In genomic region chr22:36397081-36397766, GRCh38 we compare ENCODE assay signal across 15 cellular contexts. TPM values are rescaled to one million over a fixed set of nuclear protein-coding genes. Genes with fewer than 3 reads are reported as not detected.
DNase-seq lines count a peak whose midpoint lies in the region; ATAC-seq and TF ChIP-seq lines count a peak whose summit lies in the region.
"Had no signal": no experiment of that assay in that cellular context is flagged by ENCODE, and none has a peak within 500 bp of the region (broad histone marks: within the 10 kb centered on the region; RNA-seq: fewer than 3 reads in every experiment).

No MANE protein-coding gene starts in this region.

- H3K79me2 ChIP-seq in OCI-LY1 (ENCODE audit: insufficient read depth, low read length): no peaks in the 10 kb centered on the region

- H3K36me3 Mint-ChIP-seq in Caco-2 (ENCODE audit: insufficient read depth, unreplicated experiment): peaks cover 6% of the 10 kb centered on the region
- no peaks in the 10 kb centered on the region for H3K36me3 Mint-ChIP-seq in neural crest cell (ENCODE audit: low read depth)

- H4K20me1 ChIP-seq in OCI-LY1 (ENCODE audit: insufficient read depth, low read length): no peaks in the 10 kb centered on the region

- H3K9me3 Mint-ChIP-seq in Caco-2 (ENCODE audit: unreplicated experiment) (no peaks in the 10 kb centered on the region), neural crest cell (no peaks in the 10 kb centered on the region)

- H3K9me3 ChIP-seq in Caco-2: no peaks in the 10 kb centered on the region
- no peaks in the 10 kb centered on the region for H3K9me3 ChIP-seq in OCI-LY1 (ENCODE audit: low read length)
- no peaks in the 10 kb centered on the region for H3K9me3 ChIP-seq in adrenal gland (replicated peaks in 1 of 3)
- H3K9me3 ChIP-seq: gastrocnemius medialis, mucosa of descending colon had no signal

- H3K4me3 Mint-ChIP-seq in Caco-2 (ENCODE audit: unreplicated experiment): peak overlapping the region; percentile 47
- no peak overlapping the region for H3K4me3 Mint-ChIP-seq in neural crest cell

- H3K27ac ChIP-seq in OCI-LY1 (ENCODE audit: low read depth, low read length, poor library complexity, severe bottlenecking) (peak overlapping the region; percentile 83), adrenal gland (no peak overlapping the region)
- H3K27ac ChIP-seq: gastrocnemius medialis had no signal

- H3K4me2 ChIP-seq in OCI-LY1 (ENCODE audit: low read length): peak overlapping the region; percentile 43

- peak overlapping the region; percentile 93 for H3K27ac Mint-ChIP-seq in Caco-2 (ENCODE audit: unreplicated experiment)
- H3K27ac Mint-ChIP-seq in neural crest cell (ENCODE audit: unreplicated experiment): peak overlapping the region; percentile 19

- TSS peak; percentile 96 for BruUV-seq in Caco-2 (replicated peaks; lab: Mats Ljungman, UMichigan)

- H3K27me3 ChIP-seq in Caco-2 (replicated peaks; ENCODE audit: control insufficient read depth, insufficient read depth, low read length) (no peaks in the 10 kb centered on the region), OCI-LY1 (ENCODE audit: insufficient read depth, low read length) (no peaks in the 10 kb centered on the region), adrenal gland (no peaks in the 10 kb centered on the region)
- H3K27me3 ChIP-seq: gastrocnemius medialis had no signal

- H3K9ac ChIP-seq in OCI-LY1 (ENCODE audit: low read length): peak overlapping the region; percentile 54

- 88 to 90% (median 89%) methylated on average over 8 of the region's 8 CpGs for WGBS in adrenal gland, 4 donors

- POLR2A ChIA-PET in Caco-2 (lab: Charles Lee): interaction anchor here (0.6 to 1.2 kb wide), 4 partner anchors 9 to 182 kb away, joined by 3 to 4 read pairs (median 4); partner anchors contain the start of gene MYH9

- no peaks in the 10 kb centered on the region for H3K9me2 ChIP-seq in OCI-LY1 (ENCODE audit: low read depth, low read length)

- H2AFZ ChIP-seq in OCI-LY1 (ENCODE audit: low read length): no peak overlapping the region

- TF ChIP-seq CTCF in Caco-2 (IDR thresholded peaks at IDR 0.05; ENCODE audit: insufficient read depth in 1 of 2, low read depth in 1 of 2, low read length in 1 of 2, severe bottlenecking in 1 of 2, unreplicated experiment in 1 of 2) (no peak), OCI-LY1 (IDR thresholded peaks at IDR 0.05; ENCODE audit: low read length) (no peak), epithelial cell of esophagus (IDR thresholded peaks at IDR 0.05; ENCODE audit: insufficient read depth, low read depth, low read length, missing control alignments) (no peak), neural crest cell (conservative IDR thresholded peaks at IDR 0.05) (no peak), adrenal gland (IDR thresholded peaks at IDR 0.05) (no peak)

- H3K36me3 ChIP-seq in Caco-2 (ENCODE audit: control insufficient read depth, insufficient read depth, low read length): no peaks in the 10 kb centered on the region
- H3K36me3 ChIP-seq in OCI-LY1 (ENCODE audit: insufficient read depth, low read length): no peaks in the 10 kb centered on the region
- no peaks in the 10 kb centered on the region for H3K36me3 ChIP-seq in adrenal gland (replicated peaks in 1 of 2)
- H3K36me3 ChIP-seq: gastrocnemius medialis had no signal

- peaks cover 51% of the 10 kb centered on the region for H3K4me1 ChIP-seq in Caco-2
- H3K4me1 ChIP-seq in OCI-LY1 (ENCODE audit: insufficient read depth, low read length, severe bottlenecking): peaks cover 49% of the 10 kb centered on the region
- peaks cover 0 to 10% of the 10 kb centered on the region in 2 donors for H3K4me1 ChIP-seq in adrenal gland (replicated peaks in 1 of 2)
- H3K4me1 ChIP-seq: gastrocnemius medialis had no signal

- TF ChIP-seq POLR2A in adrenal gland (IDR thresholded peaks at IDR 0.05): no peak

- DNase-seq in Caco-2 (peak; percentile 67 to 75), epithelial cell of esophagus (ENCODE audit: low read depth) (peak; percentile 79), neural crest cell (ENCODE audit: low read depth, low spot score) (no peak), adrenal gland (no peak)
- no peak for DNase-seq in stimulated activated CD4-positive, alpha-beta T cell treated with anti-CD3 and anti-CD28 coated beads, Interleukin-12 subunit alpha, Interleukin-12 subunit beta, amount 100 ng/mL, for 4 hours
- DNase-seq: caudate nucleus, DND-41, gastrocnemius medialis, mucosa of descending colon, NCI-H69, T-helper 1 cell had no signal

- H3K4me3 ChIP-seq in Caco-2 (ENCODE audit: low read depth, low read length) (no peak overlapping the region), OCI-LY1 (ENCODE audit: low read depth, low read length, poor library complexity, severe bottlenecking) (no peak overlapping the region), epithelial cell of esophagus (ENCODE audit: low read length) (no peak overlapping the region), adrenal gland (no peak overlapping the region)
- H3K4me3 ChIP-seq: gastrocnemius medialis, mucosa of descending colon, skin epidermis had no signal

- H3K27me3 Mint-ChIP-seq in Caco-2 (ENCODE audit: insufficient read depth, unreplicated experiment) (no peaks in the 10 kb centered on the region), neural crest cell (ENCODE audit: low read depth) (no peaks in the 10 kb centered on the region)

- no peaks in the 10 kb centered on the region for H3F3A ChIP-seq in OCI-LY1 (ENCODE audit: insufficient read depth, low read length)

- H3K4me1 Mint-ChIP-seq in Caco-2 (ENCODE audit: low read depth, unreplicated experiment) (peaks cover 44% of the 10 kb centered on the region), neural crest cell (no peaks in the 10 kb centered on the region)

- no peak for ATAC-seq in GM19463 (IDR thresholded peaks at IDR 0.05; ENCODE audit: unreplicated experiment)
- no peak for ATAC-seq in HG02588 (IDR thresholded peaks at IDR 0.05; ENCODE audit: unreplicated experiment)
- ATAC-seq: gastrocnemius medialis, mucosa of descending colon had no signal

- intact Hi-C loops in Caco-2 (cut with micrococcal nuclease; ENCODE audit: unreplicated experiment) (no loop called here), adrenal gland (cut with DNase I) (loop anchor here in 1 of 2 donors (10.0 kb wide), 1 partner anchor 48 kb away; no protein-coding TSS in a partner anchor)

- CTCF ChIA-PET in Caco-2 (lab: Charles Lee): no interaction called here

RNA-seq across cellular contexts. Expression of gene MYH9, which starts 9.5 kb away (rescaled TPM):
- total RNA-seq in Caco-2 (2022): 513 and 539 TPM in 2 replicates
- total RNA-seq in neural crest cell: 160 and 171 TPM in 2 replicates
- total RNA-seq in adrenal gland: 100 to 1,000 TPM; 294 to 427 (median 369) TPM
- 100 to 1,000 TPM in 2 of 3 donors, 10 to 100 TPM in 1; 96.2 to 164 (median 133) TPM for polyA plus RNA-seq in adrenal gland

Comparison
In these comparisons a context has a peak if more than half of its experiments do, and no peak if none do; other contexts are left out.
1. DNase-seq: peak in Caco-2 (2 of 2) and epithelial cell of esophagus (single experiment); none in neural crest cell (single experiment), adrenal gland (0 of 7) and stimulated activated CD4-positive, alpha-beta T cell treated with anti-CD3 and anti-CD28 coated beads, Interleukin-12 subunit alpha, Interleukin-12 subunit beta, amount 100 ng/mL, for 4 hours (single experiment).